Comparison of ENCODE assay signal across 21 cellular contexts in the genomic region with DNA sequence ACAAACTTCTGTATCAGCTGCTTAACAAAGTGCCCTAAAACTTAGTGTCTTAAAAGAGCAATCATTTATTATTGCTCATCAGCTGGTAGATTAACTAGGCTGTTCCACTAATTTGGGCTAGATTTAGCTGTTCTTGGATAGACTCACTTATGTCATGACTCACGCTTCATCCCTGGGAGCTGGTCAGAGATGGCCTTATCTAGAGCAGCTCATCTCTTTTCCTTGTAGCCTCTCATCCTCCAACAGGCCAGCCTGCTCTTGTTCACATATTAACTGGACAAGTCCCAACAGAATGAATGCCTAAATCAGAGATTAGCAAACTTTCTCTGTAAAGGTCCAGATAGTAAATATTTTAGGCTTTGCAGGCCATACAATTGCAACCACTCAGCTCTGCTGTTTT.
"Had no signal": no experiment of that assay in that cellular context is flagged by ENCODE, and none has a peak within 500 bp of the region (broad histone marks: within the 10 kb centered on the region; RNA-seq: fewer than 3 reads in every experiment).

No MANE protein-coding gene starts in this region.

- ATAC-seq: activated CD8-positive, alpha-beta T cell treated with anti-CD3 and anti-CD28 coated beads for 36 hours; activated naive CD4-positive, alpha-beta T cell treated with anti-CD3 and anti-CD28 coated beads, Interleukin-2, amount 50 U/mL, for 72 hours; activated T-cell treated with anti-CD3 and anti-CD28 coated beads, Interleukin-2, amount 50 U/mL, for 4 hours; body of pancreas; left colon; stimulated activated naive B cell treated with anti-CD40 and anti-IgM and Interleukin-4, amounts not matched to agents 10 μg/mL and 1 μg/mL and 100 μg/mL, for 72 hours; WTC11 had no signal

- DNase-seq: activated CD4-positive, alpha-beta T cell treated with anti-CD3 and anti-CD28 coated beads for 48 hours; activated CD8-positive, alpha-beta T cell treated with anti-CD3 and anti-CD28 coated beads for 36 hours; activated effector memory CD4-positive, alpha-beta T cell treated with anti-CD3 and anti-CD28 coated beads, Interleukin-2, amount 50 U/mL, for 16 hours; activated T-cell treated with anti-CD3 and anti-CD28 coated beads, Interleukin-2, amount 50 U/mL, for 4 hours; amniotic stem cell; body of pancreas; central memory CD4-positive, alpha-beta T cell; cortex of kidney; effector CD8-positive, alpha-beta T cell; foreskin melanocyte; immature natural killer cell; left colon; naive B cell; stimulated activated CD4-positive, alpha-beta T cell treated with anti-CD3 and anti-CD28 coated beads, Interleukin-2, amount 100 ng/mL, for 48 hours; stimulated activated naive B cell treated with anti-CD40 and anti-IgM and Interleukin-4, amounts not matched to agents 10 μg/mL and 1 μg/mL and 100 μg/mL, for 72 hours; T-helper 2 cell; tibial artery; uterus had no signal

- H3K9me3 ChIP-seq: body of pancreas, tibial artery, uterus had no signal

- H3K27me3 ChIP-seq: body of pancreas, tibial artery, uterus had no signal

- H3K36me3 ChIP-seq: tibial artery, uterus had no signal

- H3K4me1 ChIP-seq: body of pancreas, parathyroid adenoma, tibial artery, uterus had no signal

- H3K4me3 ChIP-seq: body of pancreas, tibial artery, uterus had no signal

- H3K27ac ChIP-seq: body of pancreas, parathyroid adenoma, tibial artery, uterus had no signal
